ENCODE assay signal across 8 cellular contexts in the genomic region with DNA sequence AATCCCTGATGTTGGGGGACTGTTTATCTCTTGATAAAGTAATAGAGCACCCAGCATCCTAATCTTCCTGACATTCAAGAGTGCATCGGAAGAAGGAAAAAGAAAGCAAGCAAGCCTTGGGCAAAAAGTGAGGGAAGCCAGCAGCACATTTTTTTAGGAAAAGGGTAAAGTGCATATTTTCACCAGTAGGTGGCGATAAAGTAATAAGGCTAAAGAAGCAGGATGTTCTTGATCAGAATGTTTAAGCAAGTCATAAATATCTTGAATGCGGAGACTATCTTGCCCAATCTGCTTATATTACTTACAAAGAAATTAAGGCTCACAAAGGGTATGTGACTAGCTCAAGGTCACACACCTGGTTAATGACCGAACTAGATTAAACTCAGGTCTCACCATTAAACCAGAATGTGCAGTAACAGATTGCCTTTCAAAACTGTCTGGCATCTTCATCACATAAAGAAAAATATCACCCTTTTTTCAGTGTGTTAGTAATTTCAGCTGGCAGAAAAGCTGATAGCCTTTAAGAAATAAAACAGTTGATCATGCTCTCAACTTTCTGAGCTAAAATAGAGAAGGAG.
A peak's percentile ranks its signal among the peaks of the same experiment; 100 is the strongest.
DNase-seq lines count a peak whose midpoint lies in the region; ATAC-seq and TF ChIP-seq lines count a peak whose summit lies in the region.

No MANE protein-coding gene starts in this region.

- no peaks in the 10 kb centered on the region for H3K4me1 ChIP-seq in trophoblast cell (ENCODE audit: control insufficient read depth in 1 of 2, insufficient read depth in 2 of 2, low read length in 2 of 2)

- H3K9ac ChIP-seq in trophoblast cell (ENCODE audit: low read length), result no peak overlapping the region

- H3K18ac ChIP-seq in trophoblast cell (ENCODE audit: low read length), result no peak overlapping the region

- no peak overlapping the region for H3K23ac ChIP-seq in trophoblast cell (ENCODE audit: low read length)

- no peak overlapping the region for H3K27ac ChIP-seq in trophoblast cell (ENCODE audit: low read depth, low read length)

- DNase-seq in DMS153 treated with DMSO at 0.1 percent for 48 hours (lab: John Stamatoyannopoulos, UW; ENCODE audit: unreplicated experiment) (peak; percentile 69), NCI-H1048 (lab: John Stamatoyannopoulos, UW) (peak; percentile 22), SW 1271 (lab: John Stamatoyannopoulos, UW) (peak; percentile 9 to 68), foreskin fibroblast (peak; percentile 47 to 80), trophoblast cell (peak; percentile 1 to 86), activated gamma-delta T cell (lab: John Stamatoyannopoulos, UW) (no peak)

- no peak overlapping the region for H3K4me2 ChIP-seq in trophoblast cell (ENCODE audit: low read length)

- no peaks in the 10 kb centered on the region for H3K36me3 ChIP-seq in trophoblast cell (ENCODE audit: control insufficient read depth in 1 of 2, insufficient read depth in 2 of 2, low read length in 2 of 2)

- TF ChIP-seq CTCF in foreskin fibroblast (IDR thresholded peaks at IDR 0.05; ENCODE audit: low read depth, low read length), result peak; percentile 69

- WGBS in trophoblast cell (ENCODE audit: extremely low coverage, insufficient coverage, insufficient read length), result no CpG with 5 or more reads among the region's 4 CpGs

- no peak overlapping the region for H4K91ac ChIP-seq in trophoblast cell (ENCODE audit: low read depth, low read length)

- H3K4me3 ChIP-seq in foreskin fibroblast (ENCODE audit: low read depth in 1 of 2, low read length in 2 of 2) (peak overlapping the region; percentile 27 to 35), trophoblast cell (ENCODE audit: low read depth, low read length) (no peak overlapping the region)

- peak; percentile 62 for ATAC-seq in GM21381 (IDR thresholded peaks at IDR 0.05; ENCODE audit: unreplicated experiment)
- no peak for ATAC-seq in HG02973 (IDR thresholded peaks at IDR 0.05; ENCODE audit: unreplicated experiment)

- H2AFZ ChIP-seq in trophoblast cell (ENCODE audit: insufficient read depth, low read length, poor library complexity), result no peak overlapping the region

- H3K4ac ChIP-seq in trophoblast cell (ENCODE audit: low read depth, low read length), result no peak overlapping the region

- H3K27me3 ChIP-seq in trophoblast cell (ENCODE audit: insufficient read depth, low read length), result no peaks in the 10 kb centered on the region

- H3K14ac ChIP-seq in trophoblast cell (ENCODE audit: low read length), result no peak overlapping the region

- H3K79me2 ChIP-seq in trophoblast cell (ENCODE audit: control insufficient read depth, insufficient read depth, low read length, poor library complexity), result no peaks in the 10 kb centered on the region

- H2BK120ac ChIP-seq in trophoblast cell (ENCODE audit: insufficient read depth, low read length, poor library complexity), result no peak overlapping the region

- no peak overlapping the region for H4K12ac ChIP-seq in trophoblast cell (ENCODE audit: low read depth, low read length)

- H3K9me3 ChIP-seq in trophoblast cell (ENCODE audit: insufficient read depth, low read depth, low read length), result no peaks in the 10 kb centered on the region

- H3K79me1 ChIP-seq in trophoblast cell (ENCODE audit: low read length), result no peaks in the 10 kb centered on the region

- no peak overlapping the region for H2BK5ac ChIP-seq in trophoblast cell (ENCODE audit: low read depth, low read length, poor library complexity)

- no peak overlapping the region for H4K8ac ChIP-seq in trophoblast cell (ENCODE audit: low read depth, low read length)

- H2BK12ac ChIP-seq in trophoblast cell (ENCODE audit: low read length), result no peak overlapping the region

- no peak overlapping the region for H2AK5ac ChIP-seq in trophoblast cell (ENCODE audit: low read length)
